Comparison of ENCODE assay signal across 8 cellular contexts in genomic region chr4:139761461-139761860, GRCh38.
DNase-seq lines count a peak whose midpoint lies in the region; ATAC-seq, FAIRE-seq and TF ChIP-seq lines count a peak whose summit lies in the region.

No MANE protein-coding gene starts in this region.

- peaks cover 0 to 9% (median 0%) of the 10 kb centered on the region in 4 donors for H3K4me1 ChIP-seq in right lobe of liver

- no peaks in the 10 kb centered on the region for H3K9me3 Mint-ChIP-seq in activated naive CD8-positive, alpha-beta T cell treated with anti-CD3 and anti-CD28 coated beads for 36 hours

- no peak overlapping the region for H3K4me3 Mint-ChIP-seq in activated naive CD8-positive, alpha-beta T cell treated with anti-CD3 and anti-CD28 coated beads for 36 hours

- no peak overlapping the region for H3K27ac Mint-ChIP-seq in activated naive CD8-positive, alpha-beta T cell treated with anti-CD3 and anti-CD28 coated beads for 36 hours

- intact Hi-C loops in right lobe of liver (cut with DNase I) = no loop called here

- no peak overlapping the region for H3K4me3 ChIP-seq in right lobe of liver

- in situ Hi-C loops in SK-MEL-5 (cut with HindIII; ENCODE audit: low pct_unique_long_range_greater_than_20kb, low sequenced_read_pairs) = no loop called here

- no peak overlapping the region for H3K27ac ChIP-seq in right lobe of liver

- H3K27me3 ChIP-seq in right lobe of liver = no peaks in the 10 kb centered on the region

- peak in 3 of 4 donors; percentile 6 to 14 (median 7) for TF ChIP-seq CTCF in right lobe of liver (IDR thresholded peaks at IDR 0.05)

- DNase-seq in ELR (ENCODE audit: low read depth) = peak; percentile 64
- peak; percentile 77 for DNase-seq in SK-MEL-5 (ENCODE audit: low read depth, low spot score)
- no peak for DNase-seq in right lobe of liver
- DNase-seq in stimulated activated CD4-positive, alpha-beta T cell treated with anti-CD3 and anti-CD28 coated beads, Interleukin-4, amount 100 ng/mL, for 24 hours = no peak
- no peak for DNase-seq in frontal cortex (ENCODE audit: low spot score in 2 of 2)
- no peak for DNase-seq in SHP77 treated with DMSO at 0.1 percent for 48 hours (lab: John Stamatoyannopoulos, UW)
- DNase-seq in activated naive CD8-positive, alpha-beta T cell treated with anti-CD3 and anti-CD28 coated beads for 36 hours = no peak

- WGBS in right lobe of liver (ENCODE audit: insufficient coverage, low coverage, low lambda C conversion rate, missing lambda C conversion rate) = 52% methylated on average over 4 of the region's 4 CpGs

- ATAC-seq in HG02852 (IDR thresholded peaks at IDR 0.05; ENCODE audit: unreplicated experiment) = peak; percentile 59
- peak in 1 of 4 donors; percentile 22 for ATAC-seq in right lobe of liver

- no peaks in the 10 kb centered on the region for H3K36me3 Mint-ChIP-seq in activated naive CD8-positive, alpha-beta T cell treated with anti-CD3 and anti-CD28 coated beads for 36 hours

- no peaks in the 10 kb centered on the region for H3K9me3 ChIP-seq in right lobe of liver

- H3K4me1 Mint-ChIP-seq in activated naive CD8-positive, alpha-beta T cell treated with anti-CD3 and anti-CD28 coated beads for 36 hours = peaks cover 4% of the 10 kb centered on the region

- no peak for FAIRE-seq in frontal cortex (lab: Jason Lieb, UNC)

- no peaks in the 10 kb centered on the region for H3K36me3 ChIP-seq in right lobe of liver

- H3K27me3 Mint-ChIP-seq in activated naive CD8-positive, alpha-beta T cell treated with anti-CD3 and anti-CD28 coated beads for 36 hours = no peaks in the 10 kb centered on the region

- TF ChIP-seq POLR2A in right lobe of liver (IDR thresholded peaks at IDR 0.05) = no peak

Comparison
In these comparisons a context has a peak if more than half of its experiments do, and no peak if none do; other contexts are left out.
1. DNase-seq: peak in ELR (single experiment) and SK-MEL-5 (single experiment); none in right lobe of liver (0 of 3), stimulated activated CD4-positive, alpha-beta T cell treated with anti-CD3 and anti-CD28 coated beads, Interleukin-4, amount 100 ng/mL, for 24 hours (single experiment), frontal cortex (0 of 2), SHP77 treated with DMSO at 0.1 percent for 48 hours (single experiment) and activated naive CD8-positive, alpha-beta T cell treated with anti-CD3 and anti-CD28 coated beads for 36 hours (single experiment).